8 cellular contexts compared by ENCODE assay signal in the genomic region with DNA sequence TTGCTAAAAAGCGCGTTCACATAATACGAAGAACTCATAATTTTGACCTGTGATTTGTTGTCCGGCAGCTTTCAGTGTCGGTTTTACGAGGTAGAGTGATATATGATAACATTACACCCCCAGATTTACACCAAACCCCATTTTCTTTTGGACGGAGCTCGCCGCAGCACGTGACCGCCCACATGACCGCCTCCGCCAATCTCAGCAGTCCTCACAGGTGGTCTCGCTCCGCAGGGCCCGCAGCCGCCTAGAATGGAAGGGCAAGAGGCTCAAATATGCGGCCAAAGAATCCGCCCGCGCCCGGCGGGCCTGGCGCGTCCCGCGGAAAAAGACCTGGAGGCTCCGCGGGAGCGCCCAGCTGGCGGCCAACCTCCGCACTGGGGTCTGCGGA. TPM values are rescaled to one million over a fixed set of nuclear protein-coding genes. Genes with fewer than 3 reads are reported as not detected.
A peak's percentile ranks its signal among the peaks of the same experiment; 100 is the strongest.
DNase-seq lines count a peak whose midpoint lies in the region; ATAC-seq, FAIRE-seq and TF ChIP-seq lines count a peak whose summit lies in the region.

A gene (minus strand): TSS at position 168 of the 391 bp plus-strand sequence. CDS start 130 bp downstream, at position 38.

- intact Hi-C loops in CD4-positive, alpha-beta T cell (cut with DNase I, micrococcal nuclease): loop anchor here in 1 of 2 experiments (1.0 to 5.0 kb wide), 2 partner anchors 954 to 1295 kb away; a partner anchor contains a TSS
- intact Hi-C loops in activated B cell treated with CpG ODN at 0.5 μM for 24 hours (cut with micrococcal nuclease): loop anchor here (2.0 kb wide), 1 partner anchor 92 kb away; no protein-coding TSS in a partner anchor
- intact Hi-C loops in testis (cut with DNase I; ENCODE audit: low total_unique reads): no loop called here

- H2AFZ ChIP-seq in keratinocyte (ENCODE audit: control insufficient read depth, low read length): peak within 1 kb of the TSS; percentile 90

- H3K9me1 ChIP-seq in keratinocyte (ENCODE audit: control insufficient read depth, extremely low read depth, insufficient read depth, low read length): no peaks in the 10 kb centered on the region

- H3K4me1 ChIP-seq in HUES64 (ENCODE audit: insufficient read depth, low read length) (no peaks in the 10 kb centered on the region; the same call in 1 of the 2 replicates), keratinocyte (ENCODE audit: control insufficient read depth, extremely low read depth, insufficient read depth, low read length) (peaks cover 78% of the 10 kb centered on the region), testis (peaks cover 12% of the 10 kb centered on the region)

- H3K79me2 ChIP-seq in keratinocyte (ENCODE audit: control insufficient read depth, insufficient read depth, low read length): peaks cover 40% of the 10 kb centered on the region

- POLR2A ChIA-PET in CD4-positive, alpha-beta T cell (lab: Charles Lee): no interaction called here
- POLR2A ChIA-PET in activated B cell treated with CpG ODN at 0.5 μM for 24 hours (lab: Charles Lee): interaction anchor here (0.8 kb wide), 1 partner anchor 45 kb away, joined by 3 read pairs; no protein-coding TSS in a partner anchor

- peaks cover 71% of the 10 kb centered on the region for H3K4me1 Mint-ChIP-seq in CD4-positive, alpha-beta T cell (ENCODE audit: low read depth)
- peaks cover 47% of the 10 kb centered on the region for H3K4me1 Mint-ChIP-seq in activated B cell treated with CpG ODN at 0.5 μM for 24 hours

- no peak for ATAC-seq in CD4-positive, alpha-beta T cell (ENCODE audit: poor library complexity)
- no peak for ATAC-seq in activated B cell treated with CpG ODN at 0.5 μM for 24 hours (ENCODE audit: low read depth)
- no peak for ATAC-seq in HG02884 (IDR thresholded peaks at IDR 0.05; ENCODE audit: unreplicated experiment)
- ATAC-seq in HG03565 (IDR thresholded peaks at IDR 0.05; ENCODE audit: unreplicated experiment): no peak

- FAIRE-seq in keratinocyte (lab: Jason Lieb, UNC): peak; percentile 57

- dilution Hi-C loops in keratinocyte (cut with MboI; ENCODE audit: extremely low pct_ligation_motif_present, low sequenced_read_pairs): no loop called here

- H3K4me3 ChIP-seq in HUES64 (ENCODE audit: low read length) (peak within 1 kb of the TSS; percentile 51), keratinocyte (ENCODE audit: control insufficient read depth in 2 of 3, extremely low read depth in 1 of 3, insufficient read depth in 2 of 3, low read depth in 1 of 3, low read length in 3 of 3) (peak within 1 kb of the TSS; percentile 55 to 94 (median 80)), testis (peak within 1 kb of the TSS; percentile 21 to 32)

- H3K36me3 ChIP-seq in HUES64 (ENCODE audit: insufficient read depth, low read length) (no peaks in the 10 kb centered on the region), keratinocyte (ENCODE audit: control insufficient read depth in 2 of 2, extremely low read depth in 1 of 2, insufficient read depth in 2 of 2, low read length in 2 of 2) (no peaks in the 10 kb centered on the region), testis (ENCODE audit: low read depth, missing control alignments) (no peaks in the 10 kb centered on the region)

- no peaks in the 10 kb centered on the region for H4K20me1 ChIP-seq in keratinocyte (ENCODE audit: control insufficient read depth, extremely low read depth, insufficient read depth, low read length)

- peaks cover 97% of the 10 kb centered on the region for H3K27me3 Mint-ChIP-seq in CD4-positive, alpha-beta T cell
- peaks cover 80% of the 10 kb centered on the region for H3K27me3 Mint-ChIP-seq in activated B cell treated with CpG ODN at 0.5 μM for 24 hours

- H3K9ac ChIP-seq in HUES64 (ENCODE audit: low read depth, low read length) (no peak within 1 kb of the TSS), keratinocyte (ENCODE audit: control insufficient read depth, extremely low read depth, insufficient read depth, low read length) (peak within 1 kb of the TSS; percentile 90)

- no peaks in the 10 kb centered on the region for H3K36me3 Mint-ChIP-seq in CD4-positive, alpha-beta T cell (ENCODE audit: low read depth)
- H3K36me3 Mint-ChIP-seq in activated B cell treated with CpG ODN at 0.5 μM for 24 hours (ENCODE audit: low read depth): no peaks in the 10 kb centered on the region

- H3K27ac ChIP-seq in CD4-positive, alpha-beta T cell (ENCODE audit: low read depth, low read length): no peak within 1 kb of the TSS
- H3K27ac ChIP-seq in HUES64 (ENCODE audit: low read depth, low read length) (no peak within 1 kb of the TSS), keratinocyte (ENCODE audit: control insufficient read depth, insufficient read depth, low read length) (peak within 1 kb of the TSS; percentile 87), testis (no peak within 1 kb of the TSS)

- H3K9me3 Mint-ChIP-seq in CD4-positive, alpha-beta T cell: no peaks in the 10 kb centered on the region
- no peaks in the 10 kb centered on the region for H3K9me3 Mint-ChIP-seq in activated B cell treated with CpG ODN at 0.5 μM for 24 hours

- peak within 1 kb of the TSS; percentile 98 for H3K4me2 ChIP-seq in keratinocyte (ENCODE audit: control insufficient read depth, extremely low read depth, insufficient read depth, low read depth, low read length)

- DNase-seq in CD4-positive, alpha-beta T cell: no peak
- DNase-seq in activated B cell treated with CpG ODN at 0.5 μM for 24 hours: no peak
- no peak for DNase-seq in keratinocyte (ENCODE audit: low read depth, low spot score)
- DNase-seq in testis: peak; percentile 46
- no peak for DNase-seq in NCI-H748 (lab: John Stamatoyannopoulos, UW; ENCODE audit: unreplicated experiment)

- peaks cover 97% of the 10 kb centered on the region for H3K27me3 ChIP-seq in CD4-positive, alpha-beta T cell (ENCODE audit: control insufficient read depth, insufficient read depth, low read length)
- peaks cover 100% of the 10 kb centered on the region for H3K27me3 ChIP-seq in HUES64 (ENCODE audit: insufficient read depth, low read length)
- H3K27me3 ChIP-seq in keratinocyte (ENCODE audit: control insufficient read depth, extremely low read depth, insufficient read depth, low read length): no peaks in the 10 kb centered on the region
- H3K27me3 ChIP-seq in testis: peaks cover 14% of the 10 kb centered on the region

- CTCF ChIA-PET in CD4-positive, alpha-beta T cell (lab: Charles Lee): interaction anchor here (1.1 to 1.8 kb wide), 2 partner anchors 15 to 1264 kb away, joined by 3 to 6 read pairs; no protein-coding TSS in a partner anchor
- CTCF ChIA-PET in activated B cell treated with CpG ODN at 0.5 μM for 24 hours (lab: Charles Lee): no interaction called here

- H3K4me3 Mint-ChIP-seq in CD4-positive, alpha-beta T cell: peak within 1 kb of the TSS; percentile 63
- peak within 1 kb of the TSS; percentile 46 for H3K4me3 Mint-ChIP-seq in activated B cell treated with CpG ODN at 0.5 μM for 24 hours

- TF ChIP-seq POLR2A in testis (IDR thresholded peaks at IDR 0.05): no peak

- TF ChIP-seq CTCF in CD4-positive, alpha-beta T cell (IDR thresholded peaks at IDR 0.05): no peak
- TF ChIP-seq CTCF in activated B cell treated with CpG ODN at 0.5 μM for 24 hours (IDR thresholded peaks at IDR 0.05) (no peak), keratinocyte (optimal IDR thresholded peaks at IDR 0.05 in 1 of 3, IDR thresholded peaks at IDR 0.05 in 1 of 3, conservative IDR thresholded peaks at IDR 0.05 in 1 of 3; ENCODE audit: extremely low read depth in 1 of 3, insufficient read depth in 2 of 3, low read length in 3 of 3) (no peak), testis (IDR thresholded peaks at IDR 0.05) (no peak)

- peak within 1 kb of the TSS; percentile 71 for H3K27ac Mint-ChIP-seq in CD4-positive, alpha-beta T cell
- H3K27ac Mint-ChIP-seq in activated B cell treated with CpG ODN at 0.5 μM for 24 hours: peak within 1 kb of the TSS; percentile 72

- H3K9me3 ChIP-seq in CD4-positive, alpha-beta T cell (ENCODE audit: control insufficient read depth, low read length): no peaks in the 10 kb centered on the region
- H3K9me3 ChIP-seq in HUES64 (ENCODE audit: insufficient read depth, low read depth, low read length) (peaks cover 3% of the 10 kb centered on the region; the same call in 1 of the 2 replicates), keratinocyte (ENCODE audit: control insufficient read depth, low read depth, low read length) (no peaks in the 10 kb centered on the region), testis (no peaks in the 10 kb centered on the region)

- 6% methylated on average over 32 of the region's 33 CpGs for WGBS in HUES64
- 0 to 2% methylated on average over 11 to 33 of the region's 33 CpGs for WGBS in testis, 2 donors

RNA-seq across cellular contexts. Expression of the gene that starts here (rescaled TPM):
- not detected for total RNA-seq in CD4-positive, alpha-beta T cell
- polyA plus RNA-seq in HUES64 (2013, experiment 1 of 2): 2.0 TPM
- 7.4 TPM for polyA plus RNA-seq in HUES64 (2013, experiment 2 of 2)
- total RNA-seq in activated B cell treated with CpG ODN at 0.5 μM for 24 hours (not detected in 2 replicates), testis (1 to 10 TPM; 3.1 to 7.8 TPM)
- polyA plus RNA-seq in keratinocyte (3.8 to 13.5 TPM (median 8.1 TPM) in 3 replicates), testis (ENCODE audit: insufficient read depth, low read depth, low replicate concordance) (13.1 TPM)
- 4.9 TPM for polyA plus RNA-seq in keratinocyte (2011; ENCODE audit: low read depth)
- polyA plus RNA-seq in keratinocyte (2011; cell fraction: cytosol; rRNA removed): 7.4 and 9.8 TPM in 2 replicates
- polyA plus RNA-seq in keratinocyte (2011; cell fraction: nucleus; rRNA removed): 5.2 and 6.0 TPM in 2 replicates
- 3.9 and 14.3 TPM in 2 replicates for polyA plus RNA-seq in keratinocyte (2012; ENCODE audit: low replicate concordance)
- 4.5 to 4.9 TPM (median 4.8 TPM) in 3 replicates for polyA minus RNA-seq in keratinocyte
- polyA minus RNA-seq in keratinocyte (2011; cell fraction: cytosol; rRNA and poly(A)+ RNA removed): 11.9 TPM
- 2.0 and 2.3 TPM in 2 replicates for polyA minus RNA-seq in keratinocyte (2011; cell fraction: nucleus; rRNA and poly(A)+ RNA removed)

Comparison
In these comparisons a context has a peak if more than half of its experiments do, and no peak if none do; other contexts are left out.
1. H3K4me3 ChIP-seq: peak in every context shown above with its lines; median percentile 80 in keratinocyte; 51 in HUES64; 26 in testis.